Comparison of ENCODE assay signal across 29 cellular contexts in genomic region chr16:88866151-88866920, GRCh38. TPM values are rescaled to one million over a fixed set of nuclear protein-coding genes. Genes with fewer than 3 reads are reported as not detected.
DNase-seq lines count a peak whose midpoint lies in the region; ATAC-seq and TF ChIP-seq lines count a peak whose summit lies in the region.
"Had no signal": no experiment of that assay in that cellular context is flagged by ENCODE, and none has a peak within 500 bp of the region (broad histone marks: within the 10 kb centered on the region; RNA-seq: fewer than 3 reads in every experiment).

Gene PABPN1L, minus strand, starts transcription at chr16:88866660. Its CDS starts 54 bp downstream, at chr16:88866606.

- ATAC-seq in left lobe of liver = peak; percentile 13
- no peak for ATAC-seq in SK-N-SH treated with all-trans-retinoic acid at 6 μM for 48 hours
- ATAC-seq: foreskin keratinocyte, heart left ventricle, left ventricle myocardium superior had no signal

- DNase-seq in NCI-H1436 (lab: John Stamatoyannopoulos, UW) = peak; percentile 30
- no peak for DNase-seq in NCI-H1436 treated with DMSO at 0.1 percent for 48 hours (lab: John Stamatoyannopoulos, UW)
- DNase-seq in D341Med (ENCODE audit: low spot score) = peak; percentile 59
- DNase-seq in NCI-H2171 (lab: John Stamatoyannopoulos, UW) = peak; percentile 54
- DNase-seq in left lobe of liver (ENCODE audit: low spot score) = no peak
- DNase-seq in activated CD4-positive, CD25-positive, alpha-beta regulatory T cell (lab: John Stamatoyannopoulos, UW) = no peak
- no peak for DNase-seq in activated CD4-positive, alpha-beta T cell treated with anti-CD3 and anti-CD28 coated beads, Interleukin-2, amount 50 U/mL, for 1 hour
- DNase-seq: activated effector memory CD4-positive, alpha-beta T cell treated with anti-CD3 and anti-CD28 coated beads, Interleukin-2, amount 50 U/mL, for 16 hours; activated T-cell treated with anti-CD3 and anti-CD28 coated beads, Interleukin-2, amount 50 U/mL, for 24 hours; CD4-positive, alpha-beta memory T cell; DND-41; dorsolateral prefrontal cortex; esophagus squamous epithelium; foreskin keratinocyte; HCEC 1CT; islet precursor cell; left ventricle myocardium superior; NCI-H1105; NCI-H526; SIG-M5; small intestine; stimulated activated naive CD4-positive, alpha-beta T cell treated with Interleukin-2 at 50 U/mL for 16 hours; T1000 had no signal

TF ChIP-seq in SK-N-SH treated with all-trans-retinoic acid at 6 μM for 48 hours, 23 proteins besides CTCF, POLR2A, EP300 and RAD21:
- TF ChIP-seq GLIS3 (CRISPR knock-in tag; IDR thresholded peaks at IDR 0.05) (no peak), TCF4 (CRISPR knock-in tag; IDR thresholded peaks at IDR 0.05; ENCODE audit: borderline replicate concordance) (no peak), TOX (CRISPR knock-in tag; IDR thresholded peaks at IDR 0.05; ENCODE audit: borderline replicate concordance) (no peak), TSHZ2 (CRISPR knock-in tag; IDR thresholded peaks at IDR 0.05) (no peak), ZNF8 (CRISPR knock-in tag; IDR thresholded peaks at IDR 0.05) (no peak), ZNF70 (CRISPR knock-in tag; IDR thresholded peaks at IDR 0.05) (no peak), ZNF565 (CRISPR knock-in tag; conservative IDR thresholded peaks at IDR 0.05; ENCODE audit: low read depth) (no peak), ESRRG (CRISPR knock-in tag; IDR thresholded peaks at IDR 0.05) (no peak), POU6F1 (CRISPR knock-in tag; IDR thresholded peaks at IDR 0.05; ENCODE audit: borderline replicate concordance, low read depth) (no peak), CSDC2 (CRISPR knock-in tag; IDR thresholded peaks at IDR 0.05) (no peak), ZC3H10 (CRISPR knock-in tag; IDR thresholded peaks at IDR 0.05) (no peak), PATZ1 (CRISPR knock-in tag; IDR thresholded peaks at IDR 0.05; ENCODE audit: borderline replicate concordance) (no peak), ZFP30 (CRISPR knock-in tag; IDR thresholded peaks at IDR 0.05) (no peak)

RNA-seq across cellular contexts. Expression of gene PABPN1L, which starts in this region (rescaled TPM):
- total RNA-seq in left lobe of liver = 0.23 TPM
- total RNA-seq: breast epithelium; CD4-positive, alpha-beta memory T cell; chondrocyte; esophagus squamous epithelium; foreskin keratinocyte; heart left ventricle; left ventricle myocardium superior; mesenteric fat pad; suprapubic skin had no signal

Comparison
In these comparisons a context has a peak if more than half of its experiments do, and no peak if none do; other contexts are left out.
1. DNase-seq: peak in NCI-H1436 (single experiment), D341Med (single experiment) and NCI-H2171 (single experiment); none in NCI-H1436 treated with DMSO at 0.1 percent for 48 hours (single experiment), left lobe of liver (single experiment), activated CD4-positive, CD25-positive, alpha-beta regulatory T cell (0 of 4) and activated CD4-positive, alpha-beta T cell treated with anti-CD3 and anti-CD28 coated beads, Interleukin-2, amount 50 U/mL, for 1 hour (single experiment).
2. Peak in ATAC-seq in left lobe of liver; RNA of the gene not detected or under 1 TPM.